Comparison of ENCODE assay signal across 10 cellular contexts in the genomic region with DNA sequence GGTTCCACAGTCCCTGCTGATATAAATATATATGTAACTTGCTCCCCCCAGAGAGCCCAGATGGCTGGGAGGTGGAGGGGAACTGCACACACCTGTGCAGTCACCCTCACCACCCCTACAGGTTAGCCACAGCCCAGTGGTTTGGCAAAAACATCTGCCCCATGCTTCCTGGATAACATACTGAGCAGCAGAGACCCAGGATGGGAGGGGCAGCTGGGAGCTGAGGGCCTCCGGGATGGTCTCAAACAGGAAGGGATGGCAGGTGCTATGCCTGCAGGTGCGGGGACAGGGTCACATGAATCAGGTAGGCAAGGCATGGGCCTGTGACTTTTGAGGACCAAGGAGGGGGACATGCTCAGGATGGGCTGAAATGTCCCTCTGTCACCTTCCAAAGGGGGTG.
DNase-seq lines count a peak whose midpoint lies in the region; ATAC-seq and TF ChIP-seq lines count a peak whose summit lies in the region.
"Had no signal": no experiment of that assay in that cellular context is flagged by ENCODE, and none has a peak within 500 bp of the region (broad histone marks: within the 10 kb centered on the region; RNA-seq: fewer than 3 reads in every experiment).

No MANE protein-coding gene starts in this region.

- no peak overlapping the region for H3K4me3 ChIP-seq in ascending aorta
- H3K4me3 ChIP-seq: cardiac muscle cell had no signal

- no peaks in the 10 kb centered on the region for H3K27me3 Mint-ChIP-seq in stimulated activated naive B cell treated with anti-CD40 and anti-IgM and Interleukin-4, amounts not matched to agents 10 μg/mL and 1 μg/mL and 100 μg/mL, for 72 hours

- no peaks in the 10 kb centered on the region for H3K27me3 ChIP-seq in ascending aorta
- H3K27me3 ChIP-seq: cardiac muscle cell had no signal

- TF ChIP-seq CTCF in ascending aorta (IDR thresholded peaks at IDR 0.05), result no peak

- no peak for ATAC-seq in activated naive CD4-positive, alpha-beta T cell treated with anti-CD3 and anti-CD28 coated beads, Interleukin-2, amount 50 U/mL, for 72 hours
- ATAC-seq in HG03045 (IDR thresholded peaks at IDR 0.05; ENCODE audit: unreplicated experiment), result peak; percentile 72
- peak; percentile 46 to 70 for ATAC-seq in stimulated activated naive B cell treated with anti-CD40 and anti-IgM and Interleukin-4, amounts not matched to agents 10 μg/mL and 1 μg/mL and 100 μg/mL, for 72 hours (replicated peaks)
- no peak for ATAC-seq in HG02938 (IDR thresholded peaks at IDR 0.05; ENCODE audit: unreplicated experiment)

- H3K36me3 ChIP-seq in ascending aorta, result no peaks in the 10 kb centered on the region
- H3K36me3 ChIP-seq: cardiac muscle cell had no signal

- H3K27ac ChIP-seq in ascending aorta, result peak overlapping the region; percentile 90 to 93
- H3K27ac ChIP-seq: cardiac muscle cell had no signal

- no peak overlapping the region for H3K4me3 Mint-ChIP-seq in stimulated activated naive B cell treated with anti-CD40 and anti-IgM and Interleukin-4, amounts not matched to agents 10 μg/mL and 1 μg/mL and 100 μg/mL, for 72 hours

- peaks cover 60 to 81% of the 10 kb centered on the region in 2 donors for H3K4me1 Mint-ChIP-seq in stimulated activated naive B cell treated with anti-CD40 and anti-IgM and Interleukin-4, amounts not matched to agents 10 μg/mL and 1 μg/mL and 100 μg/mL, for 72 hours

- intact Hi-C loops in ascending aorta (cut with DNase I), result no loop called here

- no peaks in the 10 kb centered on the region for H3K9me3 ChIP-seq in ascending aorta

- peak overlapping the region; percentile 55 to 72 for H3K27ac Mint-ChIP-seq in activated naive CD4-positive, alpha-beta T cell treated with anti-CD3 and anti-CD28 coated beads, Interleukin-2, amount 50 U/mL, for 72 hours
- H3K27ac Mint-ChIP-seq in stimulated activated naive B cell treated with anti-CD40 and anti-IgM and Interleukin-4, amounts not matched to agents 10 μg/mL and 1 μg/mL and 100 μg/mL, for 72 hours, result peak overlapping the region; percentile 27

- no peak for DNase-seq in activated naive CD4-positive, alpha-beta T cell treated with anti-CD3 and anti-CD28 coated beads, Interleukin-2, amount 50 U/mL, for 72 hours (ENCODE audit: low spot score in 2 of 2)
- DNase-seq in activated naive CD4-positive, alpha-beta T cell (lab: John Stamatoyannopoulos, UW), result no peak
- DNase-seq in ascending aorta (ENCODE audit: low spot score in 2 of 2), result no peak
- peak; percentile 13 for DNase-seq in stimulated activated naive B cell treated with anti-CD40 and anti-IgM and Interleukin-4, amounts not matched to agents 10 μg/mL and 1 μg/mL and 100 μg/mL, for 72 hours
- no peak for DNase-seq in COLO829 (ENCODE audit: low spot score)
- DNase-seq in NK-92 treated with Interleukin-12 subunit alpha and Interleukin-12 subunit beta, amount 100 ng/mL, for 24 hours (lab: John Stamatoyannopoulos, UW), result no peak
- DNase-seq: trophoblast cell had no signal

- H3K36me3 Mint-ChIP-seq in activated naive CD4-positive, alpha-beta T cell treated with anti-CD3 and anti-CD28 coated beads, Interleukin-2, amount 50 U/mL, for 72 hours, result no peaks in the 10 kb centered on the region
- peaks cover 8 to 12% of the 10 kb centered on the region in 2 donors for H3K36me3 Mint-ChIP-seq in stimulated activated naive B cell treated with anti-CD40 and anti-IgM and Interleukin-4, amounts not matched to agents 10 μg/mL and 1 μg/mL and 100 μg/mL, for 72 hours

- H3K9me3 Mint-ChIP-seq in activated naive CD4-positive, alpha-beta T cell treated with anti-CD3 and anti-CD28 coated beads, Interleukin-2, amount 50 U/mL, for 72 hours, result peaks cover 0 to 6% of the 10 kb centered on the region in 2 donors
- peaks cover 4 to 5% of the 10 kb centered on the region in 2 donors for H3K9me3 Mint-ChIP-seq in stimulated activated naive B cell treated with anti-CD40 and anti-IgM and Interleukin-4, amounts not matched to agents 10 μg/mL and 1 μg/mL and 100 μg/mL, for 72 hours

- peaks cover 7 to 22% of the 10 kb centered on the region in 2 donors for H3K4me1 ChIP-seq in ascending aorta

Comparison
In these comparisons a context has a peak if more than half of its experiments do, and no peak if none do; other contexts are left out.
1. ATAC-seq: peak in HG03045 (single experiment) and stimulated activated naive B cell treated with anti-CD40 and anti-IgM and Interleukin-4, amounts not matched to agents 10 μg/mL and 1 μg/mL and 100 μg/mL, for 72 hours (2 of 2); none in activated naive CD4-positive, alpha-beta T cell treated with anti-CD3 and anti-CD28 coated beads, Interleukin-2, amount 50 U/mL, for 72 hours (0 of 2) and HG02938 (single experiment).